ENCODE assay signal across 8 cellular contexts in genomic region chr22:42269407-42270177, GRCh38. TPM values are rescaled to one million over a fixed set of nuclear protein-coding genes. Genes with fewer than 3 reads are reported as not detected.
DNase-seq lines count a peak whose midpoint lies in the region; ATAC-seq and TF ChIP-seq lines count a peak whose summit lies in the region.

No MANE protein-coding gene starts in this region.

- no peaks in the 10 kb centered on the region for H3K9me2 ChIP-seq in SU-DHL-6 (replicated peaks; ENCODE audit: insufficient read depth, low read length)

- H3K27me3 ChIP-seq in HUES6 (ENCODE audit: control insufficient read depth, insufficient read depth, low read length): no peaks in the 10 kb centered on the region
- H3K27me3 ChIP-seq in SU-DHL-6 (ENCODE audit: low read length): no peaks in the 10 kb centered on the region
- H3K27me3 ChIP-seq in adipocyte (replicated peaks; ENCODE audit: control insufficient read depth, insufficient read depth, low read length): no peaks in the 10 kb centered on the region
- H3K27me3 ChIP-seq in skeletal muscle satellite cell (ENCODE audit: control insufficient read depth, insufficient read depth, low read length): peaks cover 12% of the 10 kb centered on the region

- H3K9me3 ChIP-seq in HUES6 (ENCODE audit: control insufficient read depth, insufficient read depth, low read depth, low read length) (no peaks in the 10 kb centered on the region), SU-DHL-6 (ENCODE audit: insufficient read depth, low read length) (no peaks in the 10 kb centered on the region), adipocyte (ENCODE audit: control insufficient read depth, low read length) (no peaks in the 10 kb centered on the region), skeletal muscle satellite cell (replicated peaks; ENCODE audit: low read length) (no peaks in the 10 kb centered on the region)

- H3K4me1 ChIP-seq in HUES6 (ENCODE audit: control insufficient read depth, insufficient read depth, low read length) (peaks cover 29% of the 10 kb centered on the region), adipocyte (ENCODE audit: control insufficient read depth, insufficient read depth, low read length) (peaks cover 8% of the 10 kb centered on the region), skeletal muscle satellite cell (ENCODE audit: control insufficient read depth, insufficient read depth, low read length) (peaks cover 13% of the 10 kb centered on the region)

- peak; percentile 14 for TF ChIP-seq CTCF in SU-DHL-6 (IDR thresholded peaks at IDR 0.05; ENCODE audit: insufficient read depth, low read length, poor library complexity, severe bottlenecking)

- DNase-seq in DMS53 treated with DMSO at 0.1 percent for 48 hours (lab: John Stamatoyannopoulos, UW; ENCODE audit: unreplicated experiment): peak; percentile 54
- DNase-seq in adipocyte (ENCODE audit: low read depth): peak; percentile 60
- DNase-seq in hepatic stellate cell (ENCODE audit: low spot score): peak; percentile 48
- DNase-seq in kidney glomerular epithelial cell (lab: John Stamatoyannopoulos, UW): no peak

- H3K79me2 ChIP-seq in SU-DHL-6 (ENCODE audit: insufficient read depth, low read length): peaks cover 56% of the 10 kb centered on the region

- H3K4me2 ChIP-seq in SU-DHL-6 (ENCODE audit: low read depth, low read length, poor library complexity, severe bottlenecking) (peak overlapping the region; percentile 80), skeletal muscle satellite cell (ENCODE audit: low read length) (peak overlapping the region; percentile 89)

- peaks cover 10% of the 10 kb centered on the region; the same call in 1 of the 2 replicates for H3F3A ChIP-seq in SU-DHL-6 (ENCODE audit: insufficient read depth)

- H4K20me1 ChIP-seq in SU-DHL-6 (ENCODE audit: low read depth, low read length): peaks cover 15% of the 10 kb centered on the region

- H3K4me3 ChIP-seq in HUES6 (ENCODE audit: low read depth, low read length) (peak overlapping the region; percentile 78), SU-DHL-6 (ENCODE audit: insufficient read depth, low read length, poor library complexity, severe bottlenecking) (peak overlapping the region; percentile 99), adipocyte (ENCODE audit: low read length) (peak overlapping the region; percentile 92), skeletal muscle satellite cell (ENCODE audit: low read length) (peak overlapping the region; percentile 99)

- H3K36me3 ChIP-seq in HUES6 (ENCODE audit: control insufficient read depth, insufficient read depth, low read length) (no peaks in the 10 kb centered on the region), SU-DHL-6 (ENCODE audit: low read length) (no peaks in the 10 kb centered on the region), adipocyte (ENCODE audit: control insufficient read depth, insufficient read depth, low read length, severe bottlenecking) (no peaks in the 10 kb centered on the region), skeletal muscle satellite cell (ENCODE audit: insufficient read depth, low read length) (no peaks in the 10 kb centered on the region)

- H2AFZ ChIP-seq in SU-DHL-6 (ENCODE audit: low read depth, low read length, severe bottlenecking): peak overlapping the region; percentile 83

- H3K9ac ChIP-seq in HUES6 (ENCODE audit: low read length) (peak overlapping the region; percentile 63), SU-DHL-6 (ENCODE audit: low read length) (peak overlapping the region; percentile 99), adipocyte (ENCODE audit: low read length) (peak overlapping the region; percentile 88), skeletal muscle satellite cell (ENCODE audit: low read depth, low read length) (peak overlapping the region; percentile 91)

- ATAC-seq in GM21390 (IDR thresholded peaks at IDR 0.05; ENCODE audit: unreplicated experiment): peak; percentile 50

- peak overlapping the region; percentile 92 for H3K27ac ChIP-seq in HUES6 (ENCODE audit: low read depth, low read length)
- H3K27ac ChIP-seq in SU-DHL-6 (ENCODE audit: low read depth, low read length): peak overlapping the region; percentile 79

RNA-seq across cellular contexts. Expression of gene TCF20, which starts 0.9 kb away (rescaled TPM):
- total RNA-seq in skeletal muscle satellite cell (2012; rRNA removed): 17.3 and 21.5 TPM in 2 replicates
